24 cellular contexts compared by ENCODE assay signal in genomic region chr10:14403846-14404623, GRCh38.
DNase-seq lines count a peak whose midpoint lies in the region; ATAC-seq and TF ChIP-seq lines count a peak whose summit lies in the region.
"Had no signal": no experiment of that assay in that cellular context is flagged by ENCODE, and none has a peak within 500 bp of the region (broad histone marks: within the 10 kb centered on the region; RNA-seq: fewer than 3 reads in every experiment).

No MANE protein-coding gene starts in this region.

- H3K36me3 Mint-ChIP-seq in nephron (ENCODE audit: low read depth), result no peaks in the 10 kb centered on the region
- H3K36me3 Mint-ChIP-seq: memory B cell; naive thymus-derived CD8-positive, alpha-beta T cell had no signal

- DNase-seq in NCI-H1694 treated with DMSO at 0.1 percent for 48 hours (lab: John Stamatoyannopoulos, UW) (peak; percentile 48), astrocyte of the spinal cord (ENCODE audit: low read depth, low spot score) (peak; percentile 16), heart right ventricle (no peak), NCI-H2107 (lab: John Stamatoyannopoulos, UW) (no peak)
- DNase-seq: activated CD4-positive, CD25-positive, alpha-beta regulatory T cell; activated CD8-positive, alpha-beta T cell treated with anti-CD3 and anti-CD28 coated beads for 36 hours; activated naive CD4-positive, alpha-beta T cell; Caco-2; central memory CD4-positive, alpha-beta T cell; effector CD8-positive, alpha-beta T cell; naive thymus-derived CD8-positive, alpha-beta T cell; NCI-H187 treated with DMSO at 0.1 percent for 48 hours; posterior cingulate gyrus; stimulated activated CD4-positive, alpha-beta T cell treated with anti-CD3 and anti-CD28 coated beads, Interleukin-4, amount 100 ng/mL, for 24 hours had no signal

- peaks cover 32% of the 10 kb centered on the region for H3K4me1 Mint-ChIP-seq in nephron

- H3K4me1 ChIP-seq in heart right ventricle, result peaks cover 0 to 10% (median 0%) of the 10 kb centered on the region in 9 donors
- H3K4me1 ChIP-seq: esophagus muscularis mucosa, tibial nerve had no signal

- no peak overlapping the region for H3K4me3 ChIP-seq in astrocyte of the spinal cord (ENCODE audit: low read depth, low read length)
- H3K4me3 ChIP-seq in heart right ventricle, result no peak overlapping the region
- H3K4me3 ChIP-seq: esophagus muscularis mucosa, K562, SK-N-MC, skin epidermis, tibial nerve had no signal

- no peak for TF ChIP-seq CTCF in astrocyte of the spinal cord (IDR thresholded peaks at IDR 0.05; ENCODE audit: low read depth, low read length)
- no peak for TF ChIP-seq CTCF in nephron (IDR thresholded peaks at IDR 0.05; ENCODE audit: unreplicated experiment in 3 of 3)
- TF ChIP-seq CTCF in heart right ventricle (IDR thresholded peaks at IDR 0.05), result no peak

- no peaks in the 10 kb centered on the region for H3K36me3 ChIP-seq in heart right ventricle
- H3K36me3 ChIP-seq: esophagus muscularis mucosa, tibial nerve had no signal

- no peak overlapping the region for H3K27ac ChIP-seq in heart right ventricle
- H3K27ac ChIP-seq: esophagus muscularis mucosa, SK-N-MC, skin epidermis, tibial nerve had no signal

- H3K4me3 Mint-ChIP-seq in nephron, result no peak overlapping the region
- H3K4me3 Mint-ChIP-seq: activated CD8-positive, alpha-beta T cell treated with anti-CD3 and anti-CD28 coated beads for 36 hours; memory B cell; naive thymus-derived CD8-positive, alpha-beta T cell; stimulated activated naive CD8-positive, alpha-beta T cell treated with anti-CD3 and anti-CD28 coated beads, Interleukin-15, Interleukin-2, amounts not matched to agents 100 ng/mL and 50 ng/mL, for 24 hours had no signal

- ATAC-seq in heart right ventricle (no peak), GM19328 (IDR thresholded peaks at IDR 0.05; ENCODE audit: unreplicated experiment) (no peak), HG02870 (IDR thresholded peaks at IDR 0.05; ENCODE audit: unreplicated experiment) (no peak)
- ATAC-seq: activated CD8-positive, alpha-beta T cell treated with anti-CD3 and anti-CD28 coated beads for 36 hours; K562; naive thymus-derived CD8-positive, alpha-beta T cell had no signal

- H3K27me3 Mint-ChIP-seq in nephron (ENCODE audit: low read depth), result peaks cover 31% of the 10 kb centered on the region

- peak overlapping the region; percentile 28 to 56 (median 35) for H3K27ac Mint-ChIP-seq in nephron
- H3K27ac Mint-ChIP-seq: activated CD8-positive, alpha-beta T cell treated with anti-CD3 and anti-CD28 coated beads for 36 hours; memory B cell; naive thymus-derived CD8-positive, alpha-beta T cell; stimulated activated naive CD8-positive, alpha-beta T cell treated with anti-CD3 and anti-CD28 coated beads, Interleukin-15, Interleukin-2, amounts not matched to agents 100 ng/mL and 50 ng/mL, for 24 hours had no signal

- in situ Hi-C loops in astrocyte of the spinal cord (cut with HindIII; ENCODE audit: low sequenced_read_pairs), result no loop called here

- WGBS in heart right ventricle, 2 donors, result 69 to 70% methylated on average over 8 of the region's 8 CpGs

- intact Hi-C loops in heart right ventricle (cut with DNase I), result no loop called here

- no peaks in the 10 kb centered on the region for H3K9me3 Mint-ChIP-seq in nephron
- H3K9me3 Mint-ChIP-seq: memory B cell; stimulated activated naive CD8-positive, alpha-beta T cell treated with anti-CD3 and anti-CD28 coated beads, Interleukin-15, Interleukin-2, amounts not matched to agents 100 ng/mL and 50 ng/mL, for 24 hours had no signal

- H3K9me3 ChIP-seq in heart right ventricle, result no peaks in the 10 kb centered on the region
- H3K9me3 ChIP-seq: Caco-2, esophagus muscularis mucosa, tibial nerve had no signal

- peaks cover 0 to 24% (median 0%) of the 10 kb centered on the region in 7 donors for H3K27me3 ChIP-seq in heart right ventricle
- H3K27me3 ChIP-seq: esophagus muscularis mucosa, tibial nerve had no signal

Comparison
In these comparisons a context has a peak if more than half of its experiments do, and no peak if none do; other contexts are left out.
1. DNase-seq: peak in NCI-H1694 treated with DMSO at 0.1 percent for 48 hours (single experiment) and astrocyte of the spinal cord (single experiment); none in heart right ventricle (0 of 2) and NCI-H2107 (single experiment).